8 cellular contexts compared by ENCODE assay signal in the genomic region with DNA sequence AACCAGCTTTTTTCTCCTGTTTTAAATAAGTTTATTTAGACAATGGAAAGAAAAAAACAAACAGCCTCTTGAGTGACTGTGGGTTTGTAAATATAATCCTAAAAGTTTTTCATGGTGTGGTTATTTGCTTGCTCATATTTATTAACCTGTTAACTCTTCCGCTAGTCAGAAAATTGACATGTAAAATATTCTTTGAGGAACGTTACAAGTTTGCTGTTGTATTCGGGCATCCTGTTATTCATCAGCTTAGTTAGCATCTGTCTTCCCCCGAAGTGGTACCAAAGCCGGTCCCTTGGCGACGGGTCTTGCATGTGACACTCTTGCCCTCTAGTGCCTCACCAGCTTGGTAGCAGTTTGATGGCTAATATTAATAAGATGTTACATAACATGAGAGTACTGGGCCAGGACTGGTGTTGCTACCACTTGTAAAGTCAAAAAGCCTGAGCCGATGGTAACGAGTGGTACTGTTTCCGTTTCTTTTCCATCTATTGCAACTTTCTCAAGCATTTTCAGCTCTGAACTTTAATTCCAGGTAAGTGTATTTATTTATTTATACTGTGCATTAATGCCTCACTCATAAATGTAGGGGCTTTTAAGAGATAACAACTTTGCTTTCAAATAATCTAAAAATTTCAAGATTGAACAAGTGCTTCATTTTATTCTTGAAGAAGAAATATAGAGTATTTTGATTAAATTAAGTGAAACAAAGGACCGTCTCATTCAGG. TPM values are rescaled to one million over a fixed set of nuclear protein-coding genes. Genes with fewer than 3 reads are reported as not detected.
DNase-seq lines count a peak whose midpoint lies in the region; ATAC-seq, FAIRE-seq and TF ChIP-seq lines count a peak whose summit lies in the region.

A gene (plus strand): TSS at position 426 of the 725 bp plus-strand sequence. CDS start 19,425 bp downstream, outside the sequence.

- TF ChIP-seq POLR2A in endothelial cell of umbilical vein (IDR thresholded peaks at IDR 0.05; ENCODE audit: low read depth, low read length), result no peak
- no peak for TF ChIP-seq POLR2A in vagina (IDR thresholded peaks at IDR 0.05)

- DNase-seq in MM.1S, result peak; percentile 65
- DNase-seq in endothelial cell of umbilical vein (ENCODE audit: low read depth, low spot score), result peak; percentile 62
- peak; percentile 85 for DNase-seq in midbrain (lab: John Stamatoyannopoulos, UW)
- DNase-seq in vagina (ENCODE audit: extremely low spot score in 2 of 2), result peak in 1 of 2 donors; percentile 88
- no peak for DNase-seq in effector CD4-positive, alpha-beta T cell

- CTCF ChIA-PET in endothelial cell of umbilical vein (lab: Charles Lee), result interaction anchor here (0.6 to 5.4 kb wide), 14 partner anchors 12 to 1976 kb away, joined by 3 to 32 read pairs (median 4); no protein-coding TSS in a partner anchor

- H3K79me2 ChIP-seq in MM.1S (ENCODE audit: low read length), result no peaks in the 10 kb centered on the region
- no peaks in the 10 kb centered on the region for H3K79me2 ChIP-seq in endothelial cell of umbilical vein (ENCODE audit: control insufficient read depth, insufficient read depth, low read length)

- H3K4me2 ChIP-seq in MM.1S (ENCODE audit: low read depth, low read length), result peak within 1 kb of the TSS; percentile 69
- peak within 1 kb of the TSS; percentile 63 for H3K4me2 ChIP-seq in endothelial cell of umbilical vein (ENCODE audit: insufficient read depth, low read length)

- TF ChIP-seq CTCF in MM.1S (IDR thresholded peaks at IDR 0.05; ENCODE audit: low read length), result peak; percentile 47
- peak; percentile 40 to 46 for TF ChIP-seq CTCF in endothelial cell of umbilical vein (IDR thresholded peaks at IDR 0.05; ENCODE audit: extremely low read depth in 1 of 2, insufficient read depth in 1 of 2, low read depth in 1 of 2, low read length in 2 of 2)
- TF ChIP-seq CTCF in vagina (IDR thresholded peaks at IDR 0.05), result no peak

- H3K9ac ChIP-seq in ES-I3 (ENCODE audit: low read depth, low read length) (peak within 1 kb of the TSS; percentile 77), MM.1S (ENCODE audit: low read length) (no peak within 1 kb of the TSS), endothelial cell of umbilical vein (replicated peaks; ENCODE audit: extremely low read depth, insufficient read depth, low read length) (no peak within 1 kb of the TSS)

- no peaks in the 10 kb centered on the region for H3K9me2 ChIP-seq in MM.1S (replicated peaks; ENCODE audit: insufficient read depth, low read length)

- H3K4me1 ChIP-seq in ES-I3 (ENCODE audit: insufficient read depth, low read length) (no peaks in the 10 kb centered on the region), MM.1S (ENCODE audit: low read length) (no peaks in the 10 kb centered on the region), endothelial cell of umbilical vein (ENCODE audit: control insufficient read depth, extremely low read depth, insufficient read depth, low read length) (peaks cover 5% of the 10 kb centered on the region), vagina (no peaks in the 10 kb centered on the region)

- H3K9me3 ChIP-seq in ES-I3 (ENCODE audit: control insufficient read depth, insufficient read depth, low read length) (no peaks in the 10 kb centered on the region), MM.1S (replicated peaks; ENCODE audit: insufficient read depth, low read length) (no peaks in the 10 kb centered on the region), endothelial cell of umbilical vein (replicated peaks; ENCODE audit: control insufficient read depth, insufficient read depth, low read length) (no peaks in the 10 kb centered on the region), vagina (no peaks in the 10 kb centered on the region)

- no peaks in the 10 kb centered on the region for H3K9me1 ChIP-seq in endothelial cell of umbilical vein (replicated peaks; ENCODE audit: control insufficient read depth, extremely low read depth, insufficient read depth, low read length)

- H3F3A ChIP-seq in MM.1S (ENCODE audit: insufficient read depth, low read length), result no peaks in the 10 kb centered on the region

- H3K27ac ChIP-seq in MM.1S (ENCODE audit: low read length), result no peak within 1 kb of the TSS
- no peak within 1 kb of the TSS for H3K27ac ChIP-seq in endothelial cell of umbilical vein (ENCODE audit: insufficient read depth, low read depth, low read length)
- peak within 1 kb of the TSS; percentile 58 for H3K27ac ChIP-seq in vagina

- intact Hi-C loops in endothelial cell of umbilical vein (cut with micrococcal nuclease) (loop anchor here (1.0 to 5.0 kb wide), 5 partner anchors 900 to 1978 kb away; no protein-coding TSS in a partner anchor), vagina (cut with DNase I) (no loop called here)

- H4K20me1 ChIP-seq in MM.1S (ENCODE audit: insufficient read depth, low read length), result no peaks in the 10 kb centered on the region
- no peaks in the 10 kb centered on the region for H4K20me1 ChIP-seq in endothelial cell of umbilical vein (replicated peaks; ENCODE audit: control insufficient read depth, extremely low read depth, insufficient read depth, low read length)

- POLR2A ChIA-PET in endothelial cell of umbilical vein (lab: Charles Lee), result no interaction called here

- dilution Hi-C loops in endothelial cell of umbilical vein (cut with MboI; ENCODE audit: extremely low pct_ligation_motif_present, low sequenced_read_pairs), result no loop called here

- no TSS peak for BruUV-seq in endothelial cell of umbilical vein (replicated peaks; lab: Mats Ljungman, UMichigan)

- ATAC-seq in GM21723 (IDR thresholded peaks at IDR 0.05; ENCODE audit: unreplicated experiment) (peak; percentile 58), SK-N-SH treated with all-trans-retinoic acid at 6 μM for 48 hours (peak; percentile 87)

- peak; percentile 71 for FAIRE-seq in endothelial cell of umbilical vein (lab: Jason Lieb, UNC)

- H3K36me3 ChIP-seq in ES-I3 (ENCODE audit: insufficient read depth, low read length), result no peaks in the 10 kb centered on the region
- no peaks in the 10 kb centered on the region for H3K36me3 ChIP-seq in MM.1S (replicated peaks; ENCODE audit: insufficient read depth, low read length)
- no peaks in the 10 kb centered on the region for H3K36me3 ChIP-seq in endothelial cell of umbilical vein (ENCODE audit: control insufficient read depth in 2 of 2, extremely low read depth in 1 of 2, insufficient read depth in 2 of 2, low read length in 2 of 2)
- H3K36me3 ChIP-seq in vagina, result no peaks in the 10 kb centered on the region

- H2AFZ ChIP-seq in MM.1S (ENCODE audit: low read length) (peak within 1 kb of the TSS; percentile 21; the same call in 1 of the 2 replicates), endothelial cell of umbilical vein (ENCODE audit: low read depth, low read length) (peak within 1 kb of the TSS; percentile 89)

- H3K4me3 ChIP-seq in MM.1S (ENCODE audit: low read length) (peak within 1 kb of the TSS; percentile 54), endothelial cell of umbilical vein (replicated peaks in 1 of 3; ENCODE audit: insufficient read depth in 1 of 3, low read depth in 1 of 3, low read length in 3 of 3) (peak within 1 kb of the TSS; percentile 30 to 47 (median 37)), vagina (peak within 1 kb of the TSS; percentile 48 to 56)

- H3K27me3 ChIP-seq in MM.1S (replicated peaks; ENCODE audit: insufficient read depth, low read length) (no peaks in the 10 kb centered on the region), endothelial cell of umbilical vein (ENCODE audit: control insufficient read depth in 2 of 2, insufficient read depth in 2 of 2, low read length in 2 of 2) (peaks cover 10 to 27% of the 10 kb centered on the region in 2 experiments), vagina (no peaks in the 10 kb centered on the region)

TF ChIP-seq in SK-N-SH treated with all-trans-retinoic acid at 6 μM for 48 hours, 23 proteins besides CTCF, POLR2A, EP300 and RAD21 (continues in another document):
- TF ChIP-seq, protein P1, sequence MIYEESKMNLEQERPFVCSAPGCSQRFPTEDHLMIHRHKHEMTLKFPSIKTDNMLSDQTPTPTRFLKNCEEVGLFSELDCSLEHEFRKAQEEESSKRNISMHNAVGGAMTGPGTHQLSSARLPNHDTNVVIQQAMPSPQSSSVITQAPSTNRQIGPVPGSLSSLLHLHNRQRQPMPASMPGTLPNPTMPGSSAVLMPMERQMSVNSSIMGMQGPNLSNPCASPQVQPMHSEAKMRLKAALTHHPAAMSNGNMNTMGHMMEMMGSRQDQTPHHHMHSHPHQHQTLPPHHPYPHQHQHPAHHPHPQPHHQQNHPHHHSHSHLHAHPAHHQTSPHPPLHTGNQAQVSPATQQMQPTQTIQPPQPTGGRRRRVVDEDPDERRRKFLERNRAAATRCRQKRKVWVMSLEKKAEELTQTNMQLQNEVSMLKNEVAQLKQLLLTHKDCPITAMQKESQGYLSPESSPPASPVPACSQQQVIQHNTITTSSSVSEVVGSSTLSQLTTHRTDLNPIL (CRISPR knock-in tag; IDR thresholded peaks at IDR 0.05; ENCODE audit: low read depth), result no peak

TF ChIP-seq in endothelial cell of umbilical vein, 7 proteins besides CTCF, POLR2A, EP300 and RAD21:
- no peak for TF ChIP-seq GATA2 (IDR thresholded peaks at IDR 0.05; ENCODE audit: insufficient read depth, insufficient read length, low read depth, low read length)
- TF ChIP-seq JUN (IDR thresholded peaks at IDR 0.05; ENCODE audit: borderline replicate concordance, insufficient read depth, insufficient read length, low read depth), result no peak
- no peak for TF ChIP-seq FOS (IDR thresholded peaks at IDR 0.05; ENCODE audit: borderline replicate concordance, insufficient read depth, low read length)
- TF ChIP-seq EZH2 (IDR thresholded peaks at IDR 0.05; ENCODE audit: borderline replicate concordance, low read depth, low read length, severe bottlenecking), result no peak
- TF ChIP-seq MYC (IDR thresholded peaks at IDR 0.05; ENCODE audit: low read depth, low read length), result no peak
- TF ChIP-seq POLR2AphosphoS5 (IDR thresholded peaks at IDR 0.05; ENCODE audit: insufficient read depth, low read depth, low read length), result no peak
- TF ChIP-seq, protein P2, sequence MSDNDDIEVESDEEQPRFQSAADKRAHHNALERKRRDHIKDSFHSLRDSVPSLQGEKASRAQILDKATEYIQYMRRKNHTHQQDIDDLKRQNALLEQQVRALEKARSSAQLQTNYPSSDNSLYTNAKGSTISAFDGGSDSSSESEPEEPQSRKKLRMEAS (IDR thresholded peaks at IDR 0.05; ENCODE audit: insufficient read depth, insufficient read length), result no peak

RNA-seq across cellular contexts. Expression of the gene that starts here (rescaled TPM):
- not detected in 2 replicates for total RNA-seq in endothelial cell of umbilical vein
- 0.04 and 0.05 TPM in 2 replicates for polyA plus RNA-seq in endothelial cell of umbilical vein
- polyA plus RNA-seq in endothelial cell of umbilical vein (2011; cell fraction: cytosol; rRNA removed), result 0.01 and 0.05 TPM in 2 replicates
- polyA plus RNA-seq in endothelial cell of umbilical vein (2011; cell fraction: nucleus; rRNA removed), result 0.13 and 0.17 TPM in 2 replicates
- polyA plus RNA-seq in endothelial cell of umbilical vein (2012), result 0.07 TPM in 1 of 2 replicates, not detected in the other
- 0.19 TPM in 1 of 2 replicates, not detected in the other for polyA minus RNA-seq in endothelial cell of umbilical vein
- polyA minus RNA-seq in endothelial cell of umbilical vein (2011; cell fraction: cytosol; rRNA and poly(A)+ RNA removed), result not detected
- polyA minus RNA-seq in endothelial cell of umbilical vein (2011; cell fraction: nucleus; rRNA and poly(A)+ RNA removed), result 0.24 and 0.38 TPM in 2 replicates
- total RNA-seq in vagina, result 0.74 TPM

Comparison
In these comparisons a context has a peak if more than half of its experiments do, and no peak if none do; other contexts are left out.
1. Peak in DNase-seq, H3K4me3 ChIP-seq and H3K4me2 ChIP-seq in endothelial cell of umbilical vein; RNA of the gene not detected or under 1 TPM.
2. CTCF ChIP-seq: peak in MM.1S (single experiment) and endothelial cell of umbilical vein (2 of 2); none in vagina (0 of 3).
3. Peak in every context shown above with its lines, with median percentiles within 50 percentile points of each other: H3K4me3 ChIP-seq.